22 cellular contexts compared by ENCODE assay signal in the genomic region with DNA sequence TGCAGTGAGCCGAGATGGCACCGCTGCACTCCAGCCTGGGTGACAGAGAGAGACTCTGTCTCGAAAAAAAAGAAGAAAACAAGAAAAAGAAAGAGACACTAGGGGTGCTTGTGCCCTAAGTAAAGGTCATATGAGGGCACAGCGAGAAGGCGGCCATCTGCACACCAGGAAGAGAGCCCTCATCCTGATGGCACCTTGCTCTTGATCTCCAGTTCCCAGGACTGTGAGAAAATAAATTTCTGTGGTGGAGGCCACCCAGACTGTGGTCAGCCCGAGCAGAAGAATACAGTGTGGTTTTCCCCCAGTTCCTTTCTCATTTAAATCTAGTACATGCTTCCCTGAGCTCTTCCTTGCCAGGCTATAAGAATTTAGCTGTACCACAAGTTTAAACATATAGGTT.
DNase-seq lines count a peak whose midpoint lies in the region; ATAC-seq, FAIRE-seq and TF ChIP-seq lines count a peak whose summit lies in the region.
"Had no signal": no experiment of that assay in that cellular context is flagged by ENCODE, and none has a peak within 500 bp of the region (broad histone marks: within the 10 kb centered on the region; RNA-seq: fewer than 3 reads in every experiment).

No MANE protein-coding gene starts in this region.

- H3K4me1 Mint-ChIP-seq in activated T-helper 1 cell treated with anti-CD3 and anti-CD28 coated beads, Interleukin-12 subunit alpha, Interleukin-12 subunit beta, Interleukin-2, Interleukin-4 antibody, amounts not matched to agents 30 ng/mL and 10 ng/mL and 1 ng/mL, durations not matched to agents 14 hours and 24 hours and 36 hours (ENCODE audit: low read depth), result peaks cover 20% of the 10 kb centered on the region
- H3K4me1 Mint-ChIP-seq: activated B cell treated with CpG ODN at 0.5 μM for 24 hours had no signal

- intact Hi-C loops in PC-3 (cut with micrococcal nuclease), result no loop called here
- intact Hi-C loops in pancreas (cut with DNase I), result no loop called here
- intact Hi-C loops in activated T-helper 1 cell treated with anti-CD3 and anti-CD28 coated beads, Interleukin-12 subunit alpha, Interleukin-12 subunit beta, Interleukin-2, Interleukin-4 antibody, amounts not matched to agents 30 ng/mL and 10 ng/mL and 1 ng/mL, durations not matched to agents 14 hours and 24 hours and 36 hours (cut with micrococcal nuclease), result no loop called here

- no peak for TF ChIP-seq POLR2A in A549 (IDR thresholded peaks at IDR 0.05; ENCODE audit: low read length)

- no peak overlapping the region for H3K4me3 ChIP-seq in A549
- H3K4me3 ChIP-seq in GM12865 (ENCODE audit: low read depth, low read length), result no peak overlapping the region
- H3K4me3 ChIP-seq in PC-3 (ENCODE audit: low read length), result no peak overlapping the region
- H3K4me3 ChIP-seq in pancreas, result no peak overlapping the region
- H3K4me3 ChIP-seq: spleen had no signal

- H3K4me2 ChIP-seq in A549 (no peak overlapping the region), PC-3 (ENCODE audit: low read length) (no peak overlapping the region)

- ATAC-seq in A549 (no peak), PC-3 (no peak), pancreas (no peak)
- ATAC-seq: naive thymus-derived CD4-positive, alpha-beta T cell had no signal

- TF ChIP-seq CTCF in A549 (IDR thresholded peaks at IDR 0.05) (no peak), GM12865 (IDR thresholded peaks at IDR 0.05; ENCODE audit: insufficient read depth, low read depth, low read length, missing control alignments) (no peak), PC-3 (conservative IDR thresholded peaks at IDR 0.05; ENCODE audit: low read depth, low read length) (no peak), pancreas (IDR thresholded peaks at IDR 0.05) (no peak)

- 82% methylated on average over 6 of the region's 6 CpGs for WGBS in A549 (ENCODE audit: missing lambda C conversion rate)
- 82 to 83% methylated on average over 6 of the region's 6 CpGs for WGBS in pancreas, 2 donors

- no peak for TF ChIP-seq EP300 in A549 (IDR thresholded peaks at IDR 0.05)

- H3K27ac ChIP-seq in A549 (peak overlapping the region; percentile 19 to 61; a peak in 4 of 6 replicates), PC-3 (ENCODE audit: low read length) (no peak overlapping the region), pancreas (no peak overlapping the region)
- H3K27ac ChIP-seq: spleen had no signal

- no peak overlapping the region for H2AFZ ChIP-seq in PC-3 (ENCODE audit: low read length)

- H3K9me3 Mint-ChIP-seq in activated T-helper 1 cell treated with anti-CD3 and anti-CD28 coated beads, Interleukin-12 subunit alpha, Interleukin-12 subunit beta, Interleukin-2, Interleukin-4 antibody, amounts not matched to agents 30 ng/mL and 10 ng/mL and 1 ng/mL, durations not matched to agents 14 hours and 24 hours and 36 hours, result no peaks in the 10 kb centered on the region
- H3K9me3 Mint-ChIP-seq: activated B cell treated with CpG ODN at 0.5 μM for 24 hours had no signal

- no peaks in the 10 kb centered on the region for H3K9me2 ChIP-seq in PC-3 (replicated peaks; ENCODE audit: low read length)

- H3K9me3 ChIP-seq in A549 (no peaks in the 10 kb centered on the region), PC-3 (ENCODE audit: low read length) (no peaks in the 10 kb centered on the region), pancreas (no peaks in the 10 kb centered on the region)
- H3K9me3 ChIP-seq: spleen had no signal

- H3K9ac ChIP-seq in PC-3 (ENCODE audit: low read length), result no peak overlapping the region

- no peak overlapping the region for H3K4me3 Mint-ChIP-seq in activated T-helper 1 cell treated with anti-CD3 and anti-CD28 coated beads, Interleukin-12 subunit alpha, Interleukin-12 subunit beta, Interleukin-2, Interleukin-4 antibody, amounts not matched to agents 30 ng/mL and 10 ng/mL and 1 ng/mL, durations not matched to agents 14 hours and 24 hours and 36 hours
- H3K4me3 Mint-ChIP-seq: activated B cell treated with CpG ODN at 0.5 μM for 24 hours had no signal

- H3F3A ChIP-seq in PC-3 (ENCODE audit: low read length, unreplicated experiment), result no peaks in the 10 kb centered on the region

- POLR2A ChIA-PET in A549 (lab: Yijun Ruan, JAX), result no interaction called here
- POLR2A ChIA-PET in PC-3 (lab: Charles Lee; ENCODE audit: unreplicated experiment), result no interaction called here

- TF ChIP-seq RAD21 in A549 (conservative IDR thresholded peaks at IDR 0.05 in 1 of 2, IDR thresholded peaks at IDR 0.05 in 1 of 2), result no peak

- H3K4me1 ChIP-seq in A549 (peaks cover 8% of the 10 kb centered on the region), PC-3 (ENCODE audit: insufficient read depth, low read length) (no peaks in the 10 kb centered on the region), pancreas (no peaks in the 10 kb centered on the region)

- H3K36me3 ChIP-seq in PC-3 (ENCODE audit: low read depth, low read length) (no peaks in the 10 kb centered on the region), pancreas (no peaks in the 10 kb centered on the region)
- H3K36me3 ChIP-seq: spleen had no signal

- H3K27me3 ChIP-seq in PC-3 (ENCODE audit: low read length) (no peaks in the 10 kb centered on the region), pancreas (no peaks in the 10 kb centered on the region)
- H3K27me3 ChIP-seq: spleen had no signal

- H3K79me2 ChIP-seq in PC-3 (ENCODE audit: low read length), result no peaks in the 10 kb centered on the region

- no TSS peak for BruUV-seq in PC-3 (replicated peaks; lab: Mats Ljungman, UMichigan)

- peaks cover 4% of the 10 kb centered on the region for H3K36me3 Mint-ChIP-seq in activated T-helper 1 cell treated with anti-CD3 and anti-CD28 coated beads, Interleukin-12 subunit alpha, Interleukin-12 subunit beta, Interleukin-2, Interleukin-4 antibody, amounts not matched to agents 30 ng/mL and 10 ng/mL and 1 ng/mL, durations not matched to agents 14 hours and 24 hours and 36 hours (ENCODE audit: low read depth)
- H3K36me3 Mint-ChIP-seq: CD8-positive, alpha-beta memory T cell had no signal

- no peak overlapping the region for H3K27ac Mint-ChIP-seq in activated T-helper 1 cell treated with anti-CD3 and anti-CD28 coated beads, Interleukin-12 subunit alpha, Interleukin-12 subunit beta, Interleukin-2, Interleukin-4 antibody, amounts not matched to agents 30 ng/mL and 10 ng/mL and 1 ng/mL, durations not matched to agents 14 hours and 24 hours and 36 hours
- H3K27ac Mint-ChIP-seq: activated B cell treated with CpG ODN at 0.5 μM for 24 hours had no signal

- peaks cover 26% of the 10 kb centered on the region for H3K27me3 Mint-ChIP-seq in activated T-helper 1 cell treated with anti-CD3 and anti-CD28 coated beads, Interleukin-12 subunit alpha, Interleukin-12 subunit beta, Interleukin-2, Interleukin-4 antibody, amounts not matched to agents 30 ng/mL and 10 ng/mL and 1 ng/mL, durations not matched to agents 14 hours and 24 hours and 36 hours (ENCODE audit: insufficient read depth)

- FAIRE-seq in A549 (lab: Jason Lieb, UNC) (no peak), pancreas (lab: Jason Lieb, UNC) (no peak)
- FAIRE-seq: GM18507, kidney had no signal

- DNase-seq in A549 (ENCODE audit: low read depth in 1 of 2, low spot score in 1 of 2), result no peak
- DNase-seq in GM12865 (ENCODE audit: low read depth), result peak; percentile 49
- peak; percentile 83 for DNase-seq in RPMI7951 (ENCODE audit: low read depth)
- DNase-seq in glomerular visceral epithelial cell (ENCODE audit: extremely low spot score), result peak; percentile 74
- DNase-seq in PC-3, result no peak
- DNase-seq in germinal center (ENCODE audit: low spot score), result no peak
- DNase-seq in pancreas, result no peak
- DNase-seq in activated T-helper 1 cell treated with anti-CD3 and anti-CD28 coated beads, Interleukin-12 subunit alpha, Interleukin-12 subunit beta, Interleukin-2, Interleukin-4 antibody, amounts not matched to agents 30 ng/mL and 10 ng/mL and 1 ng/mL, durations not matched to agents 14 hours and 24 hours and 36 hours (ENCODE audit: low spot score), result no peak
- DNase-seq: activated B cell treated with CpG ODN at 0.5 μM for 24 hours; CD8-positive, alpha-beta memory T cell; DMS79; GOT3; hypothalamus; Kasumi-1; kidney; mammary epithelial cell; naive thymus-derived CD4-positive, alpha-beta T cell; NCI-H1417 treated with DMSO at 0.1 percent for 48 hours; NCI-H524 treated with DMSO at 0.1 percent for 48 hours; spleen; stimulated activated CD4-positive, alpha-beta T cell treated with anti-CD3 and anti-CD28 coated beads, Interleukin-4, amount 100 ng/mL, for 4 hours had no signal

- CTCF ChIA-PET in A549 (lab: Yijun Ruan, JAX), result interaction anchor here (0.6 to 1.6 kb wide), 4 partner anchors 23 to 169 kb away, joined by 3 to 4 read pairs (median 4); no protein-coding TSS in a partner anchor
- CTCF ChIA-PET in PC-3 (lab: Charles Lee), result interaction anchor here (0.6 kb wide), 1 partner anchor 71 kb away, joined by 3 read pairs; no protein-coding TSS in a partner anchor

- H4K20me1 ChIP-seq in PC-3 (ENCODE audit: low read length), result no peaks in the 10 kb centered on the region

TF ChIP-seq in A549, 52 proteins besides CTCF, POLR2A, EP300 and RAD21:
- no peak for TF ChIP-seq CBX2 (IDR thresholded peaks at IDR 0.05; ENCODE audit: borderline replicate concordance, low read depth)
- no peak for TF ChIP-seq SREBF2 (IDR thresholded peaks at IDR 0.05)
- TF ChIP-seq EHMT2 (IDR thresholded peaks at IDR 0.05; ENCODE audit: low read depth), result no peak
TF ChIP-seq in A549: peak in this region for 0.

Comparison
In these comparisons a context has a peak if more than half of its experiments do, and no peak if none do; other contexts are left out.
1. DNase-seq: peak in GM12865 (single experiment), RPMI7951 (single experiment) and glomerular visceral epithelial cell (single experiment); none in A549 (0 of 2), PC-3 (single experiment), germinal center (single experiment), pancreas (0 of 6) and activated T-helper 1 cell treated with anti-CD3 and anti-CD28 coated beads, Interleukin-12 subunit alpha, Interleukin-12 subunit beta, Interleukin-2, Interleukin-4 antibody, amounts not matched to agents 30 ng/mL and 10 ng/mL and 1 ng/mL, durations not matched to agents 14 hours and 24 hours and 36 hours (single experiment).
2. H3K27ac ChIP-seq: peak in A549 (2 of 2); none in PC-3 (single experiment) and pancreas (0 of 4).